22 cellular contexts compared by ENCODE assay signal in genomic region chr6:163132050-163132750, GRCh38.
DNase-seq lines count a peak whose midpoint lies in the region; ATAC-seq and TF ChIP-seq lines count a peak whose summit lies in the region.
"Had no signal": no experiment of that assay in that cellular context is flagged by ENCODE, and none has a peak within 500 bp of the region (broad histone marks: within the 10 kb centered on the region; RNA-seq: fewer than 3 reads in every experiment).

No MANE protein-coding gene starts in this region.

- peak; percentile 35 for DNase-seq in EL
- DNase-seq in Kasumi-1 (lab: John Stamatoyannopoulos, UW): peak; percentile 44 to 45
- DNase-seq in brain microvascular endothelial cell: peak; percentile 63
- peak; percentile 3 for DNase-seq in myocyte (ENCODE audit: low read depth)
- DNase-seq in NCI-H446 (lab: John Stamatoyannopoulos, UW): no peak
- DNase-seq: Caco-2; CD4-positive, alpha-beta memory T cell; DMS 273 treated with DMSO at 0.1 percent for 48 hours; DMS79 treated with DMSO at 0.1 percent for 48 hours; H7; Karpas-422; MG63; NCI-H1417; NCI-H1694 treated with DMSO at 0.1 percent for 48 hours; NCI-H2081 treated with DMSO at 0.1 percent for 48 hours; NCI-H510A; PC-9; SIG-M5 had no signal

- H3K27ac ChIP-seq in brain microvascular endothelial cell: no peak overlapping the region
- H3K27ac ChIP-seq: BLaER1 treated with 17β-estradiol and CSF1 and Interleukin-3, amounts not matched to agents 10 nM and 100 nM; PC-9; RWPE1 had no signal

- no peaks in the 10 kb centered on the region for H3K27me3 ChIP-seq in brain microvascular endothelial cell (replicated peaks)
- H3K27me3 ChIP-seq: BLaER1 treated with 17β-estradiol and CSF1 and Interleukin-3, amounts not matched to agents 10 nM and 100 nM; MG63 had no signal

- in situ Hi-C loops in brain microvascular endothelial cell (cut with HindIII; ENCODE audit: low pct_ligation_motif_present, low sequenced_read_pairs): no loop called here

- no peak for TF ChIP-seq CTCF in brain microvascular endothelial cell (IDR thresholded peaks at IDR 0.05; ENCODE audit: low read depth, low read length, missing control alignments)

- H3K36me3 ChIP-seq in brain microvascular endothelial cell (replicated peaks): no peaks in the 10 kb centered on the region
- H3K36me3 ChIP-seq: BLaER1 treated with 17β-estradiol and CSF1 and Interleukin-3, amounts not matched to agents 10 nM and 100 nM; MG63 had no signal

- ATAC-seq in HG03439 (IDR thresholded peaks at IDR 0.05; ENCODE audit: unreplicated experiment) (no peak), GM18907 (IDR thresholded peaks at IDR 0.05; ENCODE audit: unreplicated experiment) (no peak)

- no peak overlapping the region for H3K4me3 ChIP-seq in brain microvascular endothelial cell (ENCODE audit: low read depth, low read length)
- H3K4me3 ChIP-seq: BLaER1 treated with 17β-estradiol and CSF1 and Interleukin-3, amounts not matched to agents 10 nM and 100 nM; MG63; PC-9 had no signal

Comparison
In these comparisons a context has a peak if more than half of its experiments do, and no peak if none do; other contexts are left out.
1. DNase-seq: peak in EL (single experiment), Kasumi-1 (2 of 2), brain microvascular endothelial cell (single experiment) and myocyte (single experiment); none in NCI-H446 (0 of 2).